In the genomic region with DNA sequence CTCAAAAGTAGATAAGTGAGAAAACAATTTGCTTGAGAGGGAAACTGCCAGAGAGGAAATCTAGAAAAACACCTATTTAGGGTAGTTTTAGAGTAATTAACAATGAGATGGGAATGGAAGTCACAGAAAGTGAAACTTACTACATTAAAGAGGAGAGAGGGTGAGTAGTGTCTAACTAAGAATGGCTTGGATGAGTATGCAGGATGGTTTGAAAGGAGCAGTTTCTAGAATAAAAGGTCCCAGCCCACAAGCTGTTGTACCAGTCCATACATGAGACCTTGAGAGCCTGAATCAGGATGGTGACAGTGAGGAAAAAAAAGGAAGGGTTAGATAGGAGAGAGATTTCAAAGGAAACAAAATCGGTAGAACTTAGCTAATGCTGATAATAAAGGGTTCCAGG, we compare ENCODE assay signal across 1 cellular context.
TF ChIP-seq lines count a peak whose summit lies in the region.

No MANE protein-coding gene starts in this region.

TF ChIP-seq in H1, 55 proteins besides CTCF, POLR2A, EP300 and RAD21:
- TF ChIP-seq TAF1 (IDR thresholded peaks at IDR 0.05; ENCODE audit: low read depth, low read length): no peak
- TF ChIP-seq, protein P1, sequence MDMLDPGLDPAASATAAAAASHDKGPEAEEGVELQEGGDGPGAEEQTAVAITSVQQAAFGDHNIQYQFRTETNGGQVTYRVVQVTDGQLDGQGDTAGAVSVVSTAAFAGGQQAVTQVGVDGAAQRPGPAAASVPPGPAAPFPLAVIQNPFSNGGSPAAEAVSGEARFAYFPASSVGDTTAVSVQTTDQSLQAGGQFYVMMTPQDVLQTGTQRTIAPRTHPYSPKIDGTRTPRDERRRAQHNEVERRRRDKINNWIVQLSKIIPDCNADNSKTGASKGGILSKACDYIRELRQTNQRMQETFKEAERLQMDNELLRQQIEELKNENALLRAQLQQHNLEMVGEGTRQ (IDR thresholded peaks at IDR 0.05; ENCODE audit: low read length): no peak
- no peak for TF ChIP-seq SAP30 (IDR thresholded peaks at IDR 0.05; ENCODE audit: insufficient read depth, insufficient replicate concordance, low read length)
- no peak for TF ChIP-seq CHD2 (IDR thresholded peaks at IDR 0.05; ENCODE audit: low read length)
- TF ChIP-seq SP4 (IDR thresholded peaks at IDR 0.05; ENCODE audit: low read length): no peak
- TF ChIP-seq, protein P2, sequence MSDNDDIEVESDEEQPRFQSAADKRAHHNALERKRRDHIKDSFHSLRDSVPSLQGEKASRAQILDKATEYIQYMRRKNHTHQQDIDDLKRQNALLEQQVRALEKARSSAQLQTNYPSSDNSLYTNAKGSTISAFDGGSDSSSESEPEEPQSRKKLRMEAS (IDR thresholded peaks at IDR 0.05): no peak
- no peak for TF ChIP-seq BRCA1 (IDR thresholded peaks at IDR 0.05; ENCODE audit: low read depth, low read length)
- no peak for TF ChIP-seq SIX5 (IDR thresholded peaks at IDR 0.05; ENCODE audit: low read depth, low read length)
- no peak for TF ChIP-seq SP2 (IDR thresholded peaks at IDR 0.05; ENCODE audit: low read length)
- no peak for TF ChIP-seq PHF8 (conservative IDR thresholded peaks at IDR 0.05; ENCODE audit: low read depth, low read length)
TF ChIP-seq in H1: peak in this region for 0.
